8 cellular contexts compared by ENCODE assay signal in genomic region chr18:34976534-34976898, GRCh38.
A peak's percentile ranks its signal among the peaks of the same experiment; 100 is the strongest.
DNase-seq lines count a peak whose midpoint lies in the region; ATAC-seq and TF ChIP-seq lines count a peak whose summit lies in the region.

No MANE protein-coding gene starts in this region.

- TF ChIP-seq CTCF in astrocyte of the cerebellum (IDR thresholded peaks at IDR 0.05; ENCODE audit: low read depth, low read length, missing control alignments) (no peak), mesothelial cell of epicardium (IDR thresholded peaks at IDR 0.05; ENCODE audit: unreplicated experiment) (no peak)

- in situ Hi-C loops in astrocyte of the cerebellum (cut with HindIII; ENCODE audit: low sequenced_read_pairs) = no loop called here

- peaks cover 58% of the 10 kb centered on the region for H3K27me3 Mint-ChIP-seq in mesothelial cell of epicardium (ENCODE audit: low read depth)

- no peaks in the 10 kb centered on the region for H3K36me3 Mint-ChIP-seq in mesothelial cell of epicardium

- no peak overlapping the region for H3K27ac Mint-ChIP-seq in mesothelial cell of epicardium

- H3K4me3 Mint-ChIP-seq in mesothelial cell of epicardium = peak overlapping the region; percentile 80

- H3K4me3 ChIP-seq in astrocyte of the cerebellum (ENCODE audit: low read depth, low read length) = peak overlapping the region; percentile 70

- no peaks in the 10 kb centered on the region for H3K9me3 Mint-ChIP-seq in mesothelial cell of epicardium

- ATAC-seq in HG02938 (IDR thresholded peaks at IDR 0.05; ENCODE audit: unreplicated experiment) = no peak
- ATAC-seq in GM19467 (IDR thresholded peaks at IDR 0.05; ENCODE audit: unreplicated experiment) = no peak

- DNase-seq in stimulated activated CD4-positive, alpha-beta T cell treated with anti-CD3 and anti-CD28 coated beads, Interleukin-4, amount 100 ng/mL, for 1 hour = peak; percentile 5
- no peak for DNase-seq in stimulated activated CD4-positive, alpha-beta T cell treated with anti-CD3 and anti-CD28 coated beads, Interleukin-15, amount 100 ng/mL, for 24 hours
- DNase-seq in astrocyte of the cerebellum (ENCODE audit: low read depth) = no peak
- DNase-seq in mesothelial cell of epicardium (ENCODE audit: low spot score in 2 of 2, unreplicated experiment in 2 of 2) = no peak
- DNase-seq in occipital lobe (lab: John Stamatoyannopoulos, UW) = no peak
- DNase-seq in DMS53 (lab: John Stamatoyannopoulos, UW) = no peak

- H3K4me1 Mint-ChIP-seq in mesothelial cell of epicardium = peaks cover 27% of the 10 kb centered on the region
